Comparison of ENCODE assay signal across 7 cellular contexts in genomic region chr4:7084564-7084961, GRCh38. TPM values are rescaled to one million over a fixed set of nuclear protein-coding genes. Genes with fewer than 3 reads are reported as not detected.
DNase-seq lines count a peak whose midpoint lies in the region; ATAC-seq and TF ChIP-seq lines count a peak whose summit lies in the region.
"Not testable (repeated sequence)": the region's sequence is repeated elsewhere in the genome, so short reads cannot be mapped to it uniquely, and the experiment has no call there.

No MANE protein-coding gene starts in this region.

- H3F3A ChIP-seq in PC-9 (ENCODE audit: insufficient read depth, low read depth): not testable (repeated sequence)

- peak overlapping the region; percentile 80 for H3K4me3 Mint-ChIP-seq in HFFc6
- peak overlapping the region; percentile 28 for H3K4me3 Mint-ChIP-seq in central memory CD8-positive, alpha-beta T cell

- not testable (repeated sequence) for DNase-seq in HFFc6; PC-9; central memory CD8-positive, alpha-beta T cell (ENCODE audit: low spot score in 2 of 2); Right ventricle myocardium superior; lower lobe of right lung

- POLR2A ChIA-PET in PC-9 (lab: Charles Lee; ENCODE audit: unreplicated experiment): not testable (repeated sequence)

- H3K27ac Mint-ChIP-seq in HFFc6; central memory CD8-positive, alpha-beta T cell (ENCODE audit: low read depth): not testable (repeated sequence)

- H3K79me2 ChIP-seq in PC-9 (ENCODE audit: low read depth): not testable (repeated sequence)

- not testable (repeated sequence) for H3K36me3 ChIP-seq in PC-9 (ENCODE audit: low read depth); lower lobe of right lung; skeletal muscle tissue (ENCODE audit: control insufficient read depth in 3 of 3, insufficient read depth in 3 of 3, low read length in 3 of 3)

- H2AFZ ChIP-seq in PC-9: not testable (repeated sequence)

- not testable (repeated sequence) for ATAC-seq in central memory CD8-positive, alpha-beta T cell (replicated peaks; ENCODE audit: extremely low read depth, poor library complexity, severe bottlenecking); lower lobe of right lung
- peak; percentile 40 for ATAC-seq in Right ventricle myocardium superior (ENCODE audit: poor library complexity)

- not testable (repeated sequence) for H3K27ac ChIP-seq in PC-9; lower lobe of right lung; skeletal muscle tissue (ENCODE audit: low read depth, low read length)

- peak overlapping the region; percentile 42 for H3K4me2 ChIP-seq in PC-9

- not testable (repeated sequence) for H3K9me3 ChIP-seq in PC-9 (ENCODE audit: insufficient read depth, low read depth); lower lobe of right lung; skeletal muscle tissue (ENCODE audit: control insufficient read depth in 3 of 3, low read length in 3 of 3)

- peaks cover 55% of the 10 kb centered on the region for H3K27me3 Mint-ChIP-seq in HFFc6 (ENCODE audit: insufficient read depth)
- H3K27me3 Mint-ChIP-seq in central memory CD8-positive, alpha-beta T cell: peaks cover 77% of the 10 kb centered on the region

- H3K4me1 ChIP-seq in PC-9 (replicated peaks; ENCODE audit: insufficient read depth); lower lobe of right lung; skeletal muscle tissue (ENCODE audit: control insufficient read depth in 3 of 3, insufficient read depth in 3 of 3, low read length in 3 of 3): not testable (repeated sequence)

- CTCF ChIA-PET in PC-9 (lab: Charles Lee): not testable (repeated sequence)

- H3K36me3 Mint-ChIP-seq in HFFc6 (ENCODE audit: low read depth); central memory CD8-positive, alpha-beta T cell (ENCODE audit: insufficient read depth): not testable (repeated sequence)

- H3K9me2 ChIP-seq in PC-9 (ENCODE audit: insufficient read depth): not testable (repeated sequence)

- H3K27me3 ChIP-seq in PC-9 (ENCODE audit: insufficient read depth, low read depth): not testable (repeated sequence)
- H3K27me3 ChIP-seq in lower lobe of right lung (ENCODE audit: low read depth) (peaks cover 24% of the 10 kb centered on the region), skeletal muscle tissue (ENCODE audit: control insufficient read depth in 3 of 3, insufficient read depth in 3 of 3, low read length in 3 of 3) (peaks cover 0 to 11% (median 5%) of the 10 kb centered on the region in 3 donors)

- H3K9me3 Mint-ChIP-seq in HFFc6: peaks cover 12% of the 10 kb centered on the region
- H3K9me3 Mint-ChIP-seq in central memory CD8-positive, alpha-beta T cell: not testable (repeated sequence)

- H3K9ac ChIP-seq in skeletal muscle tissue (ENCODE audit: low read depth in 1 of 3, low read length in 3 of 3): peak overlapping the region in 1 of 3 donors; percentile 57

- H4K20me1 ChIP-seq in PC-9 (ENCODE audit: insufficient read depth): not testable (repeated sequence)

- not testable (repeated sequence) for TF ChIP-seq CTCF in HFFc6 (IDR thresholded peaks at IDR 0.05); PC-9 (conservative IDR thresholded peaks at IDR 0.05); WI38 (IDR thresholded peaks at IDR 0.05; ENCODE audit: low read depth, low read length); lower lobe of right lung (IDR thresholded peaks at IDR 0.05)

- intact Hi-C loops in PC-9 (cut with micrococcal nuclease; ENCODE audit: unreplicated experiment): loop anchor here (5.0 kb wide), 1 partner anchor 742 kb away; no protein-coding TSS in a partner anchor
- intact Hi-C loops in Right ventricle myocardium superior (cut with DNase I); lower lobe of right lung (cut with DNase I): not testable (repeated sequence)

- not testable (repeated sequence) for BruUV-seq in PC-9 (replicated peaks; lab: Mats Ljungman, UMichigan)

- peak overlapping the region; percentile 18; the same call in 1 of the 2 replicates for H3K4me3 ChIP-seq in PC-9
- H3K4me3 ChIP-seq in WI38 (ENCODE audit: low read depth, low read length): peak overlapping the region; percentile 43
- H3K4me3 ChIP-seq in lower lobe of right lung: peak overlapping the region; percentile 17
- H3K4me3 ChIP-seq in skeletal muscle tissue (ENCODE audit: low read length in 3 of 3): peak overlapping the region in 2 of 3 donors; percentile 36 to 45

- H3K4me1 Mint-ChIP-seq in HFFc6 (ENCODE audit: low read depth); central memory CD8-positive, alpha-beta T cell: not testable (repeated sequence)

RNA-seq across cellular contexts. Expression of gene GRPEL1, which starts 16.7 kb away (rescaled TPM):
- total RNA-seq in HFFc6 (2021; fragmentation: NEBNext Ultra II Directional; extraction: Animal tissue kit (Norgen Biotek cat#: 25700)): 10 to 100 TPM; 43.1 to 62.1 (median 45.3) TPM
- total RNA-seq in PC-9 (2021) (49.3 and 49.9 TPM in 2 replicates), Right ventricle myocardium superior (60.2 TPM), lower lobe of right lung (25.7 TPM), skeletal muscle tissue (19.3 TPM)

RNA-seq across cellular contexts. Expression of gene TADA2B, which starts 41.4 kb away (rescaled TPM):
- total RNA-seq in HFFc6 (2021; fragmentation: NEBNext Ultra II Directional; extraction: Animal tissue kit (Norgen Biotek cat#: 25700)): 10 to 100 TPM; 15.5 to 19.9 (median 17.9) TPM
- total RNA-seq in PC-9 (2021): 9.5 and 9.6 TPM in 2 replicates
- 35.5 TPM for total RNA-seq in Right ventricle myocardium superior
- 20.2 TPM for total RNA-seq in lower lobe of right lung
- total RNA-seq in skeletal muscle tissue: 19.3 TPM
